ENCODE assay signal across 15 cellular contexts in the genomic region with DNA sequence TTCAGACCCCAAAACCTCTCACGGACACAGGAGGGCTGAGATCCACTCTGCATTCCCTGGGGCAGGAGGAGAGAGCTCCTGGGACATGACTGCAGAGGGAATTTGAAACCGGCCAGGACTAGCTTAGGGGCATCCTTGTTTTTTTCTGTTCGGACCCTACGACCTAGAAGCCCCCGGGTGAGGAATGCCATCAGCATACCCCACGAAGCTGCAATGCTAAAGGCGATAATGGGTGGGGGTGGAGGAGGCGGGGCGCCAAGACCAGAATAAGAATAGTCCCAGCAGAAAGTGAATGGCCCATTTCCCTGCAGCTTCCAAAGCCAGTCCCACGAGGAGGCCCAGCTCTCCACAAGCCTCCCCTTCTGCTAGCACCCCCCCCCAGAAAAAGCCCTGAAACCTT. TPM values are rescaled to one million over a fixed set of nuclear protein-coding genes. Genes with fewer than 3 reads are reported as not detected.
DNase-seq lines count a peak whose midpoint lies in the region; FAIRE-seq and TF ChIP-seq lines count a peak whose summit lies in the region.
"Had no signal": no experiment of that assay in that cellular context is flagged by ENCODE, and none has a peak within 500 bp of the region (broad histone marks: within the 10 kb centered on the region; RNA-seq: fewer than 3 reads in every experiment).

No MANE protein-coding gene starts in this region.

- H3K4me1 ChIP-seq in breast epithelium (peaks cover 0 to 3% of the 10 kb centered on the region in 2 donors), keratinocyte (ENCODE audit: control insufficient read depth, extremely low read depth, insufficient read depth, low read length) (peaks cover 48% of the 10 kb centered on the region), smooth muscle cell (ENCODE audit: low read depth) (peaks cover 26% of the 10 kb centered on the region), ovary (ENCODE audit: insufficient read depth) (peaks cover 10% of the 10 kb centered on the region)
- H3K4me1 ChIP-seq in CD4-positive, alpha-beta memory T cell (ENCODE audit: insufficient read depth, low read length): peaks cover 9% of the 10 kb centered on the region

- H4K20me1 ChIP-seq in keratinocyte (ENCODE audit: control insufficient read depth, extremely low read depth, insufficient read depth, low read length) (peaks cover 7% of the 10 kb centered on the region), smooth muscle cell (ENCODE audit: low read depth) (peaks cover 77% of the 10 kb centered on the region)

- H3K9me3 Mint-ChIP-seq in CD4-positive, alpha-beta memory T cell: no peaks in the 10 kb centered on the region
- H3K9me3 Mint-ChIP-seq: activated CD4-positive, alpha-beta T cell treated with anti-CD3 and anti-CD28 coated beads, Interleukin-2, amount 10 ng/mL, durations not matched to agents 24 days and 14 days; effector memory CD8-positive, alpha-beta T cell had no signal

- H3F3A ChIP-seq in smooth muscle cell (ENCODE audit: low read depth): peaks cover 7% of the 10 kb centered on the region

- TF ChIP-seq POLR2A in breast epithelium (IDR thresholded peaks at IDR 0.05) (no peak), ovary (IDR thresholded peaks at IDR 0.05) (no peak)

- DNase-seq in HTR-8/SVneo (ENCODE audit: insufficient read length, low spot score) (no peak), breast epithelium (ENCODE audit: low spot score in 2 of 2) (no peak), keratinocyte (ENCODE audit: low read depth, low spot score) (no peak), smooth muscle cell (lab: John Stamatoyannopoulos, UW; ENCODE audit: unreplicated experiment) (no peak), ovary (no peak), NCI-H446 (lab: John Stamatoyannopoulos, UW) (no peak), dermis blood vessel endothelial cell (no peak)
- no peak for DNase-seq in CD4-positive, alpha-beta memory T cell
- DNase-seq: activated CD4-positive, alpha-beta T cell treated with anti-CD3 and anti-CD28 coated beads, Interleukin-2, amount 10 ng/mL, durations not matched to agents 24 days and 14 days; effector memory CD8-positive, alpha-beta T cell; NCI-H1417 treated with DMSO at 0.1 percent for 48 hours; NCI-H524; T-helper 2 cell had no signal

- H3K36me3 ChIP-seq in breast epithelium (no peaks in the 10 kb centered on the region), keratinocyte (ENCODE audit: control insufficient read depth in 2 of 2, extremely low read depth in 1 of 2, insufficient read depth in 2 of 2, low read length in 2 of 2) (peaks cover 2 to 5% of the 10 kb centered on the region in 2 experiments), smooth muscle cell (ENCODE audit: low read depth) (no peaks in the 10 kb centered on the region), ovary (no peaks in the 10 kb centered on the region)
- no peaks in the 10 kb centered on the region for H3K36me3 ChIP-seq in CD4-positive, alpha-beta memory T cell (ENCODE audit: insufficient read depth, low read length)

- 46% methylated on average over 10 of the region's 10 CpGs for WGBS in smooth muscle cell (ENCODE audit: low lambda C conversion rate)
- WGBS in ovary, 3 donors: 69 to 78% (median 72%) methylated on average over 10 of the region's 10 CpGs

- H3K9me3 ChIP-seq in breast epithelium (no peaks in the 10 kb centered on the region), keratinocyte (ENCODE audit: control insufficient read depth, low read depth, low read length) (no peaks in the 10 kb centered on the region), smooth muscle cell (replicated peaks; ENCODE audit: low read depth) (no peaks in the 10 kb centered on the region), ovary (no peaks in the 10 kb centered on the region)
- no peaks in the 10 kb centered on the region for H3K9me3 ChIP-seq in CD4-positive, alpha-beta memory T cell (ENCODE audit: control insufficient read depth in 1 of 2, low read length in 2 of 2)
- H3K9me3 ChIP-seq: Peyer's patch had no signal

- no peak for TF ChIP-seq EP300 in ovary (IDR thresholded peaks at IDR 0.05)

- POLR2A ChIA-PET in CD4-positive, alpha-beta memory T cell (lab: Charles Lee; ENCODE audit: partially characterized antibody): no interaction called here

- H2AFZ ChIP-seq in keratinocyte (ENCODE audit: control insufficient read depth, low read length) (no peak overlapping the region), smooth muscle cell (ENCODE audit: low read depth) (no peak overlapping the region)

- H3K9me1 ChIP-seq in keratinocyte (ENCODE audit: control insufficient read depth, extremely low read depth, insufficient read depth, low read length): no peaks in the 10 kb centered on the region

- dilution Hi-C loops in keratinocyte (cut with MboI; ENCODE audit: extremely low pct_ligation_motif_present, low sequenced_read_pairs): no loop called here

- FAIRE-seq in HTR-8/SVneo (lab: Jason Lieb, UNC) (peak; percentile 13), keratinocyte (lab: Jason Lieb, UNC) (no peak)

- H3K4me3 ChIP-seq in breast epithelium (peak overlapping the region in 2 of 3 donors; percentile 76 to 92), keratinocyte (ENCODE audit: control insufficient read depth in 2 of 3, extremely low read depth in 1 of 3, insufficient read depth in 2 of 3, low read depth in 1 of 3, low read length in 3 of 3) (peak overlapping the region in 2 of 3 experiments; percentile 27 to 73), smooth muscle cell (peak overlapping the region; percentile 97), ovary (no peak overlapping the region)
- no peak overlapping the region for H3K4me3 ChIP-seq in CD4-positive, alpha-beta memory T cell (ENCODE audit: low read length in 2 of 2)
- H3K4me3 ChIP-seq: K562 had no signal

- H3K36me3 Mint-ChIP-seq in CD4-positive, alpha-beta memory T cell: no peaks in the 10 kb centered on the region

- peaks cover 21 to 25% of the 10 kb centered on the region in 2 donors for H3K27me3 Mint-ChIP-seq in CD4-positive, alpha-beta memory T cell

- H3K79me2 ChIP-seq in keratinocyte (ENCODE audit: control insufficient read depth, insufficient read depth, low read length): peaks cover 70% of the 10 kb centered on the region
- peaks cover 78% of the 10 kb centered on the region for H3K79me2 ChIP-seq in smooth muscle cell (ENCODE audit: low read depth)

- CTCF ChIA-PET in CD4-positive, alpha-beta memory T cell (lab: Charles Lee; ENCODE audit: partially characterized antibody): no interaction called here

- peak overlapping the region in 2 of 8 donors; percentile 17 to 43 for H3K4me3 Mint-ChIP-seq in CD4-positive, alpha-beta memory T cell
- H3K4me3 Mint-ChIP-seq: effector memory CD8-positive, alpha-beta T cell had no signal

- H3K27me3 ChIP-seq in breast epithelium (peaks cover 0 to 5% of the 10 kb centered on the region in 2 donors), keratinocyte (ENCODE audit: control insufficient read depth, extremely low read depth, insufficient read depth, low read length) (peaks cover 2% of the 10 kb centered on the region), smooth muscle cell (ENCODE audit: low read depth) (no peaks in the 10 kb centered on the region), ovary (peaks cover under 1% of the 10 kb centered on the region)
- no peaks in the 10 kb centered on the region for H3K27me3 ChIP-seq in CD4-positive, alpha-beta memory T cell (ENCODE audit: insufficient read depth, low read length)
- H3K27me3 ChIP-seq: Peyer's patch had no signal

- H3K9ac ChIP-seq in keratinocyte (ENCODE audit: control insufficient read depth, extremely low read depth, insufficient read depth, low read length): peak overlapping the region; percentile 61
- H3K9ac ChIP-seq in smooth muscle cell (ENCODE audit: low read depth): no peak overlapping the region

- no peak overlapping the region for H3K27ac Mint-ChIP-seq in CD4-positive, alpha-beta memory T cell
- H3K27ac Mint-ChIP-seq: activated CD4-positive, alpha-beta T cell treated with anti-CD3 and anti-CD28 coated beads, Interleukin-2, amount 10 ng/mL, durations not matched to agents 24 days and 14 days; effector memory CD8-positive, alpha-beta T cell had no signal

- TF ChIP-seq CTCF in breast epithelium (IDR thresholded peaks at IDR 0.05) (no peak), keratinocyte (optimal IDR thresholded peaks at IDR 0.05 in 1 of 3, IDR thresholded peaks at IDR 0.05 in 1 of 3, conservative IDR thresholded peaks at IDR 0.05 in 1 of 3; ENCODE audit: extremely low read depth in 1 of 3, insufficient read depth in 2 of 3, low read length in 3 of 3) (no peak), smooth muscle cell (IDR thresholded peaks at IDR 0.05; ENCODE audit: borderline replicate concordance, insufficient read depth, poor library complexity, severe bottlenecking) (no peak), ovary (IDR thresholded peaks at IDR 0.05) (no peak)

- H3K27ac ChIP-seq in breast epithelium (peak overlapping the region; percentile 84 to 90), keratinocyte (ENCODE audit: control insufficient read depth, insufficient read depth, low read length) (peak overlapping the region; percentile 60), smooth muscle cell (ENCODE audit: low read depth) (peak overlapping the region; percentile 31), ovary (no peak overlapping the region)
- H3K27ac ChIP-seq in CD4-positive, alpha-beta memory T cell (ENCODE audit: low read depth, low read length): no peak overlapping the region

- H3K4me2 ChIP-seq in keratinocyte (ENCODE audit: control insufficient read depth, extremely low read depth, insufficient read depth, low read depth, low read length) (peak overlapping the region; percentile 77), smooth muscle cell (peak overlapping the region; percentile 94)

- intact Hi-C loops in breast epithelium (cut with DNase I; ENCODE audit: low total_unique reads) (no loop called here), ovary (cut with DNase I) (loop anchor here in 2 of 4 donors (5.0 to 10.0 kb wide), 3 partner anchors 152 to 259 kb away; no protein-coding TSS in a partner anchor)
- intact Hi-C loops in CD4-positive, alpha-beta memory T cell (cut with micrococcal nuclease): loop anchor here (5.0 kb wide), 1 partner anchor 183 kb away; no protein-coding TSS in a partner anchor

- H3K4me1 Mint-ChIP-seq in CD4-positive, alpha-beta memory T cell: peaks cover 8 to 17% (median 11%) of the 10 kb centered on the region in 4 donors

RNA-seq across cellular contexts. Expression of a gene that starts 4.0 kb away (rescaled TPM):
- total RNA-seq in breast epithelium: 10 to 100 TPM; 19.8 to 33.4 (median 31.2) TPM
- 12.4 to 22.6 TPM (median 14.8 TPM) in 3 replicates for polyA plus RNA-seq in keratinocyte
- 10.9 TPM for polyA plus RNA-seq in keratinocyte (2011; ENCODE audit: low read depth)
- polyA plus RNA-seq in keratinocyte (2011; cell fraction: cytosol; rRNA removed): 9.2 and 13.0 TPM in 2 replicates
- 23.9 and 25.3 TPM in 2 replicates for polyA plus RNA-seq in keratinocyte (2011; cell fraction: nucleus; rRNA removed)
- polyA plus RNA-seq in keratinocyte (2012; ENCODE audit: low replicate concordance): 13.5 and 21.9 TPM in 2 replicates
- 36.1 to 45.4 TPM (median 43.7 TPM) in 3 replicates for polyA minus RNA-seq in keratinocyte
- 110 TPM for polyA minus RNA-seq in keratinocyte (2011; cell fraction: cytosol; rRNA and poly(A)+ RNA removed)
- polyA minus RNA-seq in keratinocyte (2011; cell fraction: nucleus; rRNA and poly(A)+ RNA removed): 26.0 and 30.8 TPM in 2 replicates
- total RNA-seq in smooth muscle cell: 68.1 and 97.2 TPM in 2 replicates
- polyA plus RNA-seq in smooth muscle cell: 32.0 and 33.7 TPM in 2 replicates
- total RNA-seq in CD4-positive, alpha-beta memory T cell: under 1 TPM in 1 of 2 experiments, not detected in 1; 0.20 TPM
- polyA plus RNA-seq in CD4-positive, alpha-beta memory T cell: not detected
- total RNA-seq in ovary: 10 to 100 TPM in 3 of 7 donors, 1 to 10 TPM in 4; 3.7 to 35.5 (median 9.4) TPM
- polyA plus RNA-seq in ovary: 1 to 10 TPM; 4.5 to 8.7 TPM
- total RNA-seq in dermis blood vessel endothelial cell: 68.8 and 100 TPM in 2 replicates

Comparison
In these comparisons a context has a peak if more than half of its experiments do, and no peak if none do; other contexts are left out.
1. H3K27ac ChIP-seq: peak in breast epithelium (2 of 2), keratinocyte (single experiment) and smooth muscle cell (single experiment); none in CD4-positive, alpha-beta memory T cell (single experiment) and ovary (0 of 2).
2. H3K4me3 ChIP-seq: peak in breast epithelium (2 of 3), keratinocyte (2 of 3) and smooth muscle cell (single experiment); none in CD4-positive, alpha-beta memory T cell (0 of 2) and ovary (single experiment).